ENCODE assay signal across 8 cellular contexts in the genomic region with DNA sequence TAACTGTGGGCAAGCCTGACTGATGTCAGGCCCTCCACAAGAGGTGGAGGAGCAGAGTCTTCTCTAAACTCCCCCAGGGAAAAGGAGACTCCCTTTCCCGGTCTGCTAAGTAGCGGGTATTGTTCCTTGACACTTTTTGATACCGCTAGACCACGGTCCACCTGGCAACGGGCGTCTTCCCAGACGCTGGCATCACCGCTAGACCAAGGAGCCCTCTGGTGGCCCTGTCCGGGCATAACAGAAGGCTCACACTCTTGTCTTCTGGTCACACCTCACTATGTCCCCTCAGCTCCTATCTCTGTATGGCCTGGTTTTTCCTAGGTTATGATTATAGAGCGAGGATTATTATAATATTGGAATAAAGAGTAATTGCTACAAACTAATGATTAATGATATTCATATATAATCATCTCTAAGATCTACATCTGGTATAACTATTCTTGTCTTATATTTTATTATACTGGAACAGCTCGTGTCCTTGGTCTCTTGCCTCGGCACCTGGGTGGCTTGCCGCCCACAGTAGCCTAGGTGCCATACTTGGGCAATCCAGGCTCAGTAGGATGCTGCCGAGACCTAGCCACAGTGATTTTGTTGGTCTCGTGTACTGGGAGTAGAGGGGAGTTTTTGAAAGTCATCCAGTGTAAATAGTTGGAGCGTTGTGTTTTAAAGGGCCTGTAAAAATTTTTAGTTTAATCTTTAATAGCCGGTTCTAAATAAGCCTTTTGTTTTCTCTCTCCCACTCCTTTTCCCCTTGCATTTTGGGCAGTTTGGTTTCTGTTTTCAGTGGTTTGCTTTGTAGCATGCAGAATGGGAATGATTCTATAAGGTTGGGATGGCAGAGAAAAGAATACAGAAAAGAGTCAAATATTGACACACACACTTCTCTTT.
A peak's percentile ranks its signal among the peaks of the same experiment; 100 is the strongest.
DNase-seq lines count a peak whose midpoint lies in the region; TF ChIP-seq lines count a peak whose summit lies in the region.
"Not testable (repeated sequence)": the region's sequence is repeated elsewhere in the genome, so short reads cannot be mapped to it uniquely, and the experiment has no call there.

No MANE protein-coding gene starts in this region.

- H3K27ac Mint-ChIP-seq in activated naive CD4-positive, alpha-beta T cell treated with anti-CD3 and anti-CD28 coated beads, Interleukin-2, amount 10 ng/mL, durations not matched to agents 7 days and 5 days; endothelial cell (ENCODE audit: unreplicated experiment); nephron progenitor cell: not testable (repeated sequence)

- POLR2A ChIA-PET in BJ (lab: Charles Lee); HEK293 (lab: Yijun Ruan, JAX); PC-9 (lab: Charles Lee; ENCODE audit: unreplicated experiment): not testable (repeated sequence)

- H3K4me2 ChIP-seq in PC-9 = not testable (repeated sequence)
- H3K4me2 ChIP-seq in hepatocyte = peak overlapping the region; percentile 2

- TF ChIP-seq CTCF in BJ (IDR thresholded peaks at IDR 0.05; ENCODE audit: insufficient read depth, low read depth, low read length) (peak; percentile 31; the same call in 1 of the 2 replicates), PC-9 (conservative IDR thresholded peaks at IDR 0.05) (0 out of 2 replicates have a peak, but pooled peaks have one; percentile 23), endothelial cell (IDR thresholded peaks at IDR 0.05; ENCODE audit: unreplicated experiment) (peak; percentile 54), hepatocyte (IDR thresholded peaks at IDR 0.05; ENCODE audit: poor library complexity) (peak; percentile 39), nephron progenitor cell (IDR thresholded peaks at IDR 0.05) (peak; percentile 46), testis (IDR thresholded peaks at IDR 0.05) (peak; percentile 31 to 59 (median 51))
- not testable (repeated sequence) for TF ChIP-seq CTCF in HEK293 (tag by site-specific recombination; IDR thresholded peaks at IDR 0.05)

- not testable (repeated sequence) for H3K4me1 ChIP-seq in HEK293 (ENCODE audit: control insufficient read depth, insufficient read depth, low read length); hepatocyte (ENCODE audit: insufficient read depth); testis
- H3K4me1 ChIP-seq in PC-9 (replicated peaks; ENCODE audit: insufficient read depth) = peaks cover 17% of the 10 kb centered on the region

- H3K4me3 Mint-ChIP-seq in activated naive CD4-positive, alpha-beta T cell treated with anti-CD3 and anti-CD28 coated beads, Interleukin-2, amount 10 ng/mL, durations not matched to agents 7 days and 5 days; endothelial cell (ENCODE audit: unreplicated experiment); nephron progenitor cell: not testable (repeated sequence)

- BruUV-seq in PC-9 (replicated peaks; lab: Mats Ljungman, UMichigan) = not testable (repeated sequence)

- not testable (repeated sequence) for TF ChIP-seq POLR2A in testis (IDR thresholded peaks at IDR 0.05)

- not testable (repeated sequence) for H2AFZ ChIP-seq in PC-9, hepatocyte

- DNase-seq in BJ (ENCODE audit: low read depth); PC-9; hepatocyte (ENCODE audit: low spot score): not testable (repeated sequence)
- DNase-seq in activated naive CD4-positive, alpha-beta T cell treated with anti-CD3 and anti-CD28 coated beads, Interleukin-2, amount 10 ng/mL, durations not matched to agents 7 days and 5 days = peak; percentile 26
- peak; percentile 45 for DNase-seq in endothelial cell (ENCODE audit: low spot score)
- DNase-seq in nephron progenitor cell = peak; percentile 14
- DNase-seq in testis = peak; percentile 68

- H3K9me2 ChIP-seq in PC-9 (ENCODE audit: insufficient read depth); hepatocyte (replicated peaks; ENCODE audit: insufficient read depth): not testable (repeated sequence)

- H3K79me2 ChIP-seq in PC-9 (ENCODE audit: low read depth); hepatocyte: not testable (repeated sequence)

- not testable (repeated sequence) for H3K36me3 ChIP-seq in BJ (ENCODE audit: control insufficient read depth, insufficient read depth, low read length); HEK293 (ENCODE audit: control insufficient read depth in 2 of 2, insufficient read depth in 1 of 2, low read length in 2 of 2); PC-9 (ENCODE audit: low read depth); hepatocyte (replicated peaks; ENCODE audit: insufficient read depth, low read depth); testis (ENCODE audit: low read depth, missing control alignments)

- intact Hi-C loops in PC-9 (cut with micrococcal nuclease; ENCODE audit: unreplicated experiment); testis (cut with DNase I; ENCODE audit: low total_unique reads): not testable (repeated sequence)

- H3K4me3 ChIP-seq in BJ (ENCODE audit: low read depth, low read length); HEK293 (ENCODE audit: low read depth, low read length); PC-9; hepatocyte; testis: not testable (repeated sequence)

- not testable (repeated sequence) for H3K27me3 ChIP-seq in BJ (ENCODE audit: control insufficient read depth, insufficient read depth, low read length); PC-9 (ENCODE audit: insufficient read depth, low read depth); hepatocyte; testis

- CTCF ChIA-PET in BJ (lab: Yijun Ruan, JAX) = interaction anchor here (1.7 kb wide), 1 partner anchor 10 kb away, joined by 8 read pairs; no protein-coding TSS in a partner anchor
- CTCF ChIA-PET in HEK293 (lab: Yijun Ruan, JAX) = interaction anchor here (0.8 kb wide), 1 partner anchor 33 kb away, joined by 3 read pairs; no protein-coding TSS in a partner anchor
- CTCF ChIA-PET in PC-9 (lab: Charles Lee) = not testable (repeated sequence)
- CTCF ChIA-PET in activated naive CD4-positive, alpha-beta T cell treated with anti-CD3 and anti-CD28 coated beads, Interleukin-2, amount 10 ng/mL, durations not matched to agents 7 days and 5 days (lab: Charles Lee) = interaction anchor here (0.7 to 2.7 kb wide), 7 partner anchors 9 to 852 kb away, joined by 3 to 9 read pairs (median 5); no protein-coding TSS in a partner anchor

- not testable (repeated sequence) for H4K20me1 ChIP-seq in PC-9 (ENCODE audit: insufficient read depth); hepatocyte (ENCODE audit: insufficient read depth, poor library complexity, severe bottlenecking)

- H3K27ac ChIP-seq in HEK293 (ENCODE audit: extremely low read depth, low read depth, low read length); PC-9; hepatocyte; testis: not testable (repeated sequence)

- H3K9me3 ChIP-seq in HEK293 (ENCODE audit: control insufficient read depth, insufficient read depth, low read depth, low read length); PC-9 (ENCODE audit: insufficient read depth, low read depth); hepatocyte (ENCODE audit: low read depth); testis: not testable (repeated sequence)

- WGBS in hepatocyte (ENCODE audit: low lambda C conversion rate, missing lambda C conversion rate) = 56% methylated on average over 17 of the region's 17 CpGs
- 36 to 51% methylated on average over 17 of the region's 17 CpGs for WGBS in testis, 2 donors

- not testable (repeated sequence) for H3F3A ChIP-seq in PC-9 (ENCODE audit: insufficient read depth, low read depth)

- not testable (repeated sequence) for H3K4me1 Mint-ChIP-seq in activated naive CD4-positive, alpha-beta T cell treated with anti-CD3 and anti-CD28 coated beads, Interleukin-2, amount 10 ng/mL, durations not matched to agents 7 days and 5 days; nephron progenitor cell
- peaks cover 14% of the 10 kb centered on the region for H3K4me1 Mint-ChIP-seq in endothelial cell (ENCODE audit: unreplicated experiment)

- H3K27me3 Mint-ChIP-seq in activated naive CD4-positive, alpha-beta T cell treated with anti-CD3 and anti-CD28 coated beads, Interleukin-2, amount 10 ng/mL, durations not matched to agents 7 days and 5 days; endothelial cell (ENCODE audit: unreplicated experiment); nephron progenitor cell (ENCODE audit: low read depth, poor library complexity): not testable (repeated sequence)

- H3K36me3 Mint-ChIP-seq in activated naive CD4-positive, alpha-beta T cell treated with anti-CD3 and anti-CD28 coated beads, Interleukin-2, amount 10 ng/mL, durations not matched to agents 7 days and 5 days; nephron progenitor cell (ENCODE audit: low read depth): not testable (repeated sequence)
- peaks cover 21% of the 10 kb centered on the region for H3K36me3 Mint-ChIP-seq in endothelial cell (ENCODE audit: low read depth, unreplicated experiment)

- not testable (repeated sequence) for H3K9me3 Mint-ChIP-seq in activated naive CD4-positive, alpha-beta T cell treated with anti-CD3 and anti-CD28 coated beads, Interleukin-2, amount 10 ng/mL, durations not matched to agents 7 days and 5 days; endothelial cell (ENCODE audit: unreplicated experiment); nephron progenitor cell

TF ChIP-seq in HEK293, 187 proteins besides CTCF, POLR2A, EP300 and RAD21:
- TF ChIP-seq ZNF654 (tag by site-specific recombination; IDR thresholded peaks at IDR 0.05; ENCODE audit: low read depth) (peak; percentile 21; the same call in 1 of the 2 replicates), ZNF2 (tag by site-specific recombination; IDR thresholded peaks at IDR 0.05) (0 out of 2 replicates have a peak, but pooled peaks have one; percentile 19), ZNF202 (tag by site-specific recombination; IDR thresholded peaks at IDR 0.05; ENCODE audit: borderline replicate concordance) (0 out of 2 replicates have a peak, but pooled peaks have one; percentile 53)
